ENCODE assay signal across 12 cellular contexts in the genomic region with DNA sequence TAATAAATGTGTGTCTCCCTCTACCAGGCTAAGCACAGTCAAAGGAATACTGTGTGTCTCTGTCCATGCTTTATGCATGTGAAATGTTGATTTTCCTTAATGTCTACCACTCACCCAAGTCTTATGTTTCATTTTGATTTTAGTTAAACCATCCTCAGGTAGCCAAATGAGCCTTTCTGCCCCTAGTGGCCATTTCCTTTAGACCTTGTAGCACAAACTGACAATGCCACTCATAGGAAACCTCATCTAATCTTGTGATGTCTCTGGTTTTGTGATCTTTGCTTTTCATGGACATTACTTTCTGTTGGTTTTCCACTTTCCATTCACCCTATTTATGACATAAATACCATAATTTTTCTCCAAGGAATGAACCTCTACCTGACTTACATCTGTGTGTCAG.
DNase-seq lines count a peak whose midpoint lies in the region; ATAC-seq, FAIRE-seq and TF ChIP-seq lines count a peak whose summit lies in the region.
"Had no signal": no experiment of that assay in that cellular context is flagged by ENCODE, and none has a peak within 500 bp of the region (broad histone marks: within the 10 kb centered on the region; RNA-seq: fewer than 3 reads in every experiment).

No MANE protein-coding gene starts in this region.

- H4K20me1 ChIP-seq in HepG2 (ENCODE audit: insufficient read depth, low read length), result no peaks in the 10 kb centered on the region

- no TSS peak for BruUV-seq in HepG2 (replicated peaks; lab: Mats Ljungman, UMichigan)

- no peaks in the 10 kb centered on the region for H3K27me3 ChIP-seq in liver (ENCODE audit: control insufficient read depth in 4 of 4, insufficient read depth in 4 of 4, low read length in 3 of 4)
- no peaks in the 10 kb centered on the region for H3K27me3 ChIP-seq in HepG2 (ENCODE audit: control insufficient read depth in 1 of 2, insufficient read depth in 2 of 2, low read length in 2 of 2)
- H3K27me3 ChIP-seq in dorsolateral prefrontal cortex, result no peaks in the 10 kb centered on the region
- H3K27me3 ChIP-seq: tibial artery had no signal

- POLR2A ChIA-PET in HepG2 (lab: Yijun Ruan, JAX), result no interaction called here

- no peak overlapping the region for H3K4me3 ChIP-seq in liver (ENCODE audit: low read depth in 1 of 3, low read length in 3 of 3)
- no peak overlapping the region for H3K4me3 ChIP-seq in HepG2 (replicated peaks in 1 of 3; ENCODE audit: insufficient read depth in 1 of 3, low read depth in 2 of 3, low read length in 3 of 3)
- H3K4me3 ChIP-seq in astrocyte of the spinal cord (ENCODE audit: low read depth, low read length), result no peak overlapping the region
- no peak overlapping the region for H3K4me3 ChIP-seq in dorsolateral prefrontal cortex
- H3K4me3 ChIP-seq: tibial artery had no signal

- no peaks in the 10 kb centered on the region for H3K36me3 ChIP-seq in liver (ENCODE audit: control insufficient read depth in 4 of 4, insufficient read depth in 3 of 4, low read depth in 1 of 4, low read length in 3 of 4)
- no peaks in the 10 kb centered on the region for H3K36me3 ChIP-seq in HepG2 (replicated peaks in 1 of 2; ENCODE audit: control insufficient read depth in 1 of 2, insufficient read depth in 2 of 2, low read length in 2 of 2)
- H3K36me3 ChIP-seq: tibial artery had no signal

- H3K27ac ChIP-seq in liver (ENCODE audit: low read depth in 1 of 2, low read length in 2 of 2) (no peak overlapping the region), HepG2 (ENCODE audit: extremely low read length, insufficient read depth, low read length) (no peak overlapping the region), dorsolateral prefrontal cortex (no peak overlapping the region)
- H3K27ac ChIP-seq: tibial artery had no signal

- H3K4me1 ChIP-seq in liver (ENCODE audit: control insufficient read depth in 4 of 4, insufficient read depth in 4 of 4, low read length in 3 of 4) (no peaks in the 10 kb centered on the region), HepG2 (ENCODE audit: insufficient read depth, low read length) (no peaks in the 10 kb centered on the region)
- H3K4me1 ChIP-seq: tibial artery had no signal

- CTCF ChIA-PET in HepG2 (lab: Yijun Ruan, JAX; ENCODE audit: low intra/inter-chr PET ratio, low total read pairs), result no interaction called here

- TF ChIP-seq EP300 in HepG2 (IDR thresholded peaks at IDR 0.05; ENCODE audit: low read depth in 2 of 2, low read length in 2 of 2) (no peak), HepG2 (CRISPR knock-in tag; IDR thresholded peaks at IDR 0.05; ENCODE audit: borderline replicate concordance) (no peak)

- in situ Hi-C loops in HepG2 (cut with HindIII; ENCODE audit: extremely low pct_ligation_motif_present, low pct_unique_long_range_greater_than_20kb), result no loop called here
- in situ Hi-C loops in astrocyte of the spinal cord (cut with HindIII; ENCODE audit: low sequenced_read_pairs), result no loop called here

- no peak overlapping the region for H2AFZ ChIP-seq in HepG2 (ENCODE audit: low read length)

- DNase-seq in HepG2 (ENCODE audit: low spot score) (no peak), astrocyte of the spinal cord (ENCODE audit: low read depth, low spot score) (no peak), dorsolateral prefrontal cortex (no peak), AG20443 (ENCODE audit: low spot score) (no peak), GDM1 (lab: John Stamatoyannopoulos, UW) (no peak), AML-193 (lab: John Stamatoyannopoulos, UW) (no peak)
- DNase-seq: NCI-H446 treated with DMSO at 0.1 percent for 48 hours, SHP77, tibial artery had no signal

- TF ChIP-seq CTCF in liver (IDR thresholded peaks at IDR 0.05; ENCODE audit: low read depth, low read length, missing input control), result peak; percentile 7
- no peak for TF ChIP-seq CTCF in HepG2 (CRISPR knock-in tag; IDR thresholded peaks at IDR 0.05)
- TF ChIP-seq CTCF in astrocyte of the spinal cord (IDR thresholded peaks at IDR 0.05; ENCODE audit: low read depth, low read length), result peak; percentile 22
- TF ChIP-seq CTCF in dorsolateral prefrontal cortex (IDR thresholded peaks at IDR 0.05 in 54 of 56, conservative IDR thresholded peaks at IDR 0.05 in 2 of 56; ENCODE audit: low read depth in 1 of 56, partially characterized antibody in 56 of 56), result peak in 3 of 56 donors; percentile 11 to 17 (median 15)

- FAIRE-seq in HepG2 (lab: Jason Lieb, UNC), result no peak
- FAIRE-seq: H54 had no signal

- intact Hi-C loops in HepG2 (cut with micrococcal nuclease; ENCODE audit: unreplicated experiment), result no loop called here
- intact Hi-C loops in dorsolateral prefrontal cortex (cut with DNase I), result no loop called here

- H3K4me2 ChIP-seq in HepG2 (ENCODE audit: low read depth, low read length), result no peak overlapping the region

- no peak overlapping the region for H3K9ac ChIP-seq in liver (ENCODE audit: low read depth in 1 of 2, low read length in 2 of 2)
- no peak overlapping the region for H3K9ac ChIP-seq in HepG2 (ENCODE audit: insufficient read depth, low read depth, low read length)

- no peaks in the 10 kb centered on the region for H3K79me2 ChIP-seq in HepG2 (ENCODE audit: insufficient read depth, low read length)

- no peak for TF ChIP-seq RAD21 in liver (IDR thresholded peaks at IDR 0.05)
- TF ChIP-seq RAD21 in HepG2 (CRISPR knock-in tag; IDR thresholded peaks at IDR 0.05), result no peak

- ATAC-seq in HepG2, result no peak
- peak; percentile 46 for ATAC-seq in HG03175 (IDR thresholded peaks at IDR 0.05; ENCODE audit: unreplicated experiment)

- H3K9me3 ChIP-seq in liver (ENCODE audit: control insufficient read depth in 4 of 4, low read length in 3 of 4) (peaks cover 0 to 5% (median 2%) of the 10 kb centered on the region in 4 donors), HepG2 (ENCODE audit: low read length) (peaks cover 46% of the 10 kb centered on the region)

- no peak for TF ChIP-seq POLR2A in HepG2 (IDR thresholded peaks at IDR 0.05; ENCODE audit: insufficient read depth in 1 of 2, low read depth in 2 of 2, low read length in 2 of 2)

TF ChIP-seq in liver, 16 proteins besides CTCF, POLR2A, EP300 and RAD21:
- TF ChIP-seq GABPA (IDR thresholded peaks at IDR 0.05 in 1 of 2, conservative IDR thresholded peaks at IDR 0.05 in 1 of 2) (no peak), JUND (IDR thresholded peaks at IDR 0.05) (no peak), RXRA (IDR thresholded peaks at IDR 0.05) (no peak), HNF4A (conservative IDR thresholded peaks at IDR 0.05) (no peak), YY1 (IDR thresholded peaks at IDR 0.05) (no peak)
- TF ChIP-seq, protein P1, sequence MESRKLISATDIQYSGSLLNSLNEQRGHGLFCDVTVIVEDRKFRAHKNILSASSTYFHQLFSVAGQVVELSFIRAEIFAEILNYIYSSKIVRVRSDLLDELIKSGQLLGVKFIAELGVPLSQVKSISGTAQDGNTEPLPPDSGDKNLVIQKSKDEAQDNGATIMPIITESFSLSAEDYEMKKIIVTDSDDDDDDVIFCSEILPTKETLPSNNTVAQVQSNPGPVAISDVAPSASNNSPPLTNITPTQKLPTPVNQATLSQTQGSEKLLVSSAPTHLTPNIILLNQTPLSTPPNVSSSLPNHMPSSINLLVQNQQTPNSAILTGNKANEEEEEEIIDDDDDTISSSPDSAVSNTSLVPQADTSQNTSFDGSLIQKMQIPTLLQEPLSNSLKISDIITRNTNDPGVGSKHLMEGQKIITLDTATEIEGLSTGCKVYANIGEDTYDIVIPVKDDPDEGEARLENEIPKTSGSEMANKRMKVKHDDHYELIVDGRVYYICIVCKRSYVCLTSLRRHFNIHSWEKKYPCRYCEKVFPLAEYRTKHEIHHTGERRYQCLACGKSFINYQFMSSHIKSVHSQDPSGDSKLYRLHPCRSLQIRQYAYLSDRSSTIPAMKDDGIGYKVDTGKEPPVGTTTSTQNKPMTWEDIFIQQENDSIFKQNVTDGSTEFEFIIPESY (IDR thresholded peaks at IDR 0.05), result no peak

TF ChIP-seq in HepG2, 621 proteins besides CTCF, POLR2A, EP300 and RAD21:
- TF ChIP-seq MIER3 (CRISPR knock-in tag; IDR thresholded peaks at IDR 0.05; ENCODE audit: borderline replicate concordance) (no peak), ELF3 (CRISPR knock-in tag; IDR thresholded peaks at IDR 0.05) (no peak), MXI1 (IDR thresholded peaks at IDR 0.05; ENCODE audit: borderline replicate concordance, low read depth, low read length) (no peak), KLF13 (CRISPR knock-in tag; IDR thresholded peaks at IDR 0.05) (no peak), ZSCAN20 (CRISPR knock-in tag; IDR thresholded peaks at IDR 0.05; ENCODE audit: borderline replicate concordance) (no peak), ARNTL (CRISPR knock-in tag; IDR thresholded peaks at IDR 0.05) (no peak), JARID2 (CRISPR knock-in tag; IDR thresholded peaks at IDR 0.05; ENCODE audit: insufficient replicate concordance) (no peak), ZNF639 (CRISPR knock-in tag; conservative IDR thresholded peaks at IDR 0.05) (no peak), ZNF44 (CRISPR knock-in tag; IDR thresholded peaks at IDR 0.05) (no peak), PRPF4 (IDR thresholded peaks at IDR 0.05; ENCODE audit: low read depth, low read length, poor library complexity, severe bottlenecking) (no peak), AGO2 (optimal IDR thresholded peaks at IDR 0.05; ENCODE audit: low read depth, low read length) (no peak), ZC3H4 (CRISPR knock-in tag; IDR thresholded peaks at IDR 0.05; ENCODE audit: borderline replicate concordance) (no peak)
- TF ChIP-seq, protein P2, sequence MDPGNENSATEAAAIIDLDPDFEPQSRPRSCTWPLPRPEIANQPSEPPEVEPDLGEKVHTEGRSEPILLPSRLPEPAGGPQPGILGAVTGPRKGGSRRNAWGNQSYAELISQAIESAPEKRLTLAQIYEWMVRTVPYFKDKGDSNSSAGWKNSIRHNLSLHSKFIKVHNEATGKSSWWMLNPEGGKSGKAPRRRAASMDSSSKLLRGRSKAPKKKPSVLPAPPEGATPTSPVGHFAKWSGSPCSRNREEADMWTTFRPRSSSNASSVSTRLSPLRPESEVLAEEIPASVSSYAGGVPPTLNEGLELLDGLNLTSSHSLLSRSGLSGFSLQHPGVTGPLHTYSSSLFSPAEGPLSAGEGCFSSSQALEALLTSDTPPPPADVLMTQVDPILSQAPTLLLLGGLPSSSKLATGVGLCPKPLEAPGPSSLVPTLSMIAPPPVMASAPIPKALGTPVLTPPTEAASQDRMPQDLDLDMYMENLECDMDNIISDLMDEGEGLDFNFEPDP (CRISPR knock-in tag; conservative IDR thresholded peaks at IDR 0.05), result no peak
